In the genomic region with DNA sequence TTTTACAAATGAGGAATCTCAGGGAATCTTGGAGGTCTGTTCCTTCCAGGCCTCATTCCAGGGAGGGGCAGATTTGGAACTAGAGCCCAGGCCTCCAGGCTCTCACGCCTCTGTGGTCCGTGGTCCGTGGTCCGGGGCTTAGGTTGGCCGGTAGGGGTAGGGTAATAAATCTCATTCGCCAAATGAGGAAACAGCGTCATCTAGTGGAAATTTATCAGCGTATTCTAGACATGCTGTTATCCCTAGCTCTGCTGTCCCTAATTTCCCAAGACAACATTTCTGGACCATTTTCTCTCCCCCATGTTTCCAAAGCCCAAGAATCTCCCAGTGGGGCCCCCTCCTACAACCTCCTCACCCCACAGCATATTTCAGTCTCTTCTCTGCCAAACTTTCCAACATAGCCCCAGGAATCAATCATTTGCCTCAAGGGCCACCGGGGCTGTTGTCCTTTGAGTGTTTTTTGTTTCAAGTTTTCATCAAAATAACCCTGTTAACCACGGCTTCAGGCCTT, we compare ENCODE assay signal across 8 cellular contexts.
DNase-seq lines count a peak whose midpoint lies in the region; ATAC-seq, FAIRE-seq and TF ChIP-seq lines count a peak whose summit lies in the region.

No MANE protein-coding gene starts in this region.

- ATAC-seq in HG02798 (IDR thresholded peaks at IDR 0.05; ENCODE audit: poor library complexity, unreplicated experiment): peak; percentile 82
- peak; percentile 60 for ATAC-seq in central memory CD8-positive, alpha-beta T cell (replicated peaks; ENCODE audit: extremely low read depth, poor library complexity, severe bottlenecking)

- H3K27ac Mint-ChIP-seq in central memory CD8-positive, alpha-beta T cell (ENCODE audit: low read depth): no peak overlapping the region

- H3K4me1 Mint-ChIP-seq in central memory CD8-positive, alpha-beta T cell: no peaks in the 10 kb centered on the region

- H3K27me3 Mint-ChIP-seq in central memory CD8-positive, alpha-beta T cell: peaks cover 17% of the 10 kb centered on the region

- DNase-seq in NCI-H1417 (lab: John Stamatoyannopoulos, UW) (peak; percentile 64 to 92 (median 78)), SKM-1 treated with dmso at 0.1 percent for 144 hours (lab: John Stamatoyannopoulos, UW; ENCODE audit: unreplicated experiment) (peak; percentile 76), kidney glomerular epithelial cell (lab: John Stamatoyannopoulos, UW) (peak; percentile 49)
- no peak for DNase-seq in central memory CD8-positive, alpha-beta T cell (ENCODE audit: low spot score in 2 of 2)
- peak; percentile 2 for DNase-seq in stimulated activated CD4-positive, alpha-beta T cell treated with anti-CD3 and anti-CD28 coated beads, Interleukin-2, amount 100 ng/mL, for 4 hours (ENCODE audit: low read depth)

- H3K36me3 Mint-ChIP-seq in central memory CD8-positive, alpha-beta T cell (ENCODE audit: insufficient read depth): no peaks in the 10 kb centered on the region

- no peak overlapping the region for H3K4me3 Mint-ChIP-seq in central memory CD8-positive, alpha-beta T cell

- TF ChIP-seq CTCF in GM12872 (IDR thresholded peaks at IDR 0.05; ENCODE audit: insufficient read depth, low read depth, low read length): peak; percentile 94

- no peaks in the 10 kb centered on the region for H3K9me3 Mint-ChIP-seq in central memory CD8-positive, alpha-beta T cell

- peak; percentile 9 for FAIRE-seq in A204.1 (lab: Jason Lieb, UNC)

Comparison
In these comparisons a context has a peak if more than half of its experiments do, and no peak if none do; other contexts are left out.
1. DNase-seq: peak in NCI-H1417 (3 of 3), SKM-1 treated with dmso at 0.1 percent for 144 hours (single experiment), kidney glomerular epithelial cell (single experiment) and stimulated activated CD4-positive, alpha-beta T cell treated with anti-CD3 and anti-CD28 coated beads, Interleukin-2, amount 100 ng/mL, for 4 hours (single experiment); none in central memory CD8-positive, alpha-beta T cell (0 of 2).